Comparison of ENCODE assay signal across 1 cellular context in genomic region chr2:33020883-33021282, GRCh38.
TF ChIP-seq lines count a peak whose summit lies in the region.

No MANE protein-coding gene starts in this region.

TF ChIP-seq in A549, 52 proteins besides CTCF, POLR2A, EP300 and RAD21 (continued from another document):
- no peak for TF ChIP-seq PBX3 (IDR thresholded peaks at IDR 0.05)
- no peak for TF ChIP-seq ELK1 (IDR thresholded peaks at IDR 0.05; ENCODE audit: low read depth, low read length)
- TF ChIP-seq TFCP2L1 (CRISPR knock-in tag; IDR thresholded peaks at IDR 0.05), result no peak
- no peak for TF ChIP-seq KDM1A (IDR thresholded peaks at IDR 0.05; ENCODE audit: low read depth)
- no peak for TF ChIP-seq EHMT2 (IDR thresholded peaks at IDR 0.05; ENCODE audit: low read depth)
- no peak for TF ChIP-seq BHLHE40 (IDR thresholded peaks at IDR 0.05; ENCODE audit: low read depth, low read length)
- no peak for TF ChIP-seq TP53 (CRISPR knock-in tag; IDR thresholded peaks at IDR 0.05)
- no peak for TF ChIP-seq HMGXB4 (CRISPR knock-in tag; IDR thresholded peaks at IDR 0.05; ENCODE audit: borderline replicate concordance)
- TF ChIP-seq HDAC2 (IDR thresholded peaks at IDR 0.05), result no peak
- no peak for TF ChIP-seq ZSCAN20 (CRISPR knock-in tag; IDR thresholded peaks at IDR 0.05)
- TF ChIP-seq EHF (CRISPR knock-in tag; IDR thresholded peaks at IDR 0.05), result no peak
